25 cellular contexts compared by ENCODE assay signal in the genomic region with DNA sequence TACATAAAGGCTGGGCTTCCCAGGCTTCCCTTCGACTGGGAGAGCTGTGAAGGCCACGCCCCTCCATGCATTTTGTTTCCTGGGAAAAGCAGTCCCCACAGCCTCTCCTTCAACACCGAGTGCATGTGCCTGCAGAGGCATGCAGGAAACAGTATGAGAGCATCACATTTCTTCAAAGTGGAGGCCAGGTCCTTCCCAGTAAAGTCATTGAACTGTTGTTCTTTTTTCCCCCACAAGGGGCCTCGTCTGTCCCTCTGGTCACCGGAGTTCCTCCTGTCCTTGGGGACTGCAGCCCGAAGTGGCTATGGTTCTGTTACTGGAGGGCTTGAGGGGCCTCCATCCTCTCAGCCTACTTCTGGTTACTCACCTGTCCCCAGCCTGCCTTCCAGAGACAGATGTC. TPM values are rescaled to one million over a fixed set of nuclear protein-coding genes. Genes with fewer than 3 reads are reported as not detected.
DNase-seq lines count a peak whose midpoint lies in the region; ATAC-seq and TF ChIP-seq lines count a peak whose summit lies in the region.
"Had no signal": no experiment of that assay in that cellular context is flagged by ENCODE, and none has a peak within 500 bp of the region (broad histone marks: within the 10 kb centered on the region; RNA-seq: fewer than 3 reads in every experiment).

No MANE protein-coding gene starts in this region.

- no peak for ATAC-seq in HG03571 (IDR thresholded peaks at IDR 0.05; ENCODE audit: unreplicated experiment)
- ATAC-seq: gastroesophageal sphincter, left cardiac atrium had no signal

- no peaks in the 10 kb centered on the region for H3K27me3 Mint-ChIP-seq in glutamatergic neuron (ENCODE audit: unreplicated experiment)
- H3K27me3 Mint-ChIP-seq: CD4-positive, alpha-beta T cell had no signal

- peak; percentile 72 for DNase-seq in H7
- peak; percentile 6 for DNase-seq in SK-N-DZ (ENCODE audit: low spot score)
- no peak for DNase-seq in glutamatergic neuron
- DNase-seq in NCI-H446 treated with DMSO at 0.1 percent for 48 hours (lab: John Stamatoyannopoulos, UW): no peak
- DNase-seq in dermis blood vessel endothelial cell: no peak
- DNase-seq in Kasumi-1 (lab: John Stamatoyannopoulos, UW): no peak
- DNase-seq: ACHN; activated CD4-positive, alpha-beta T cell treated with anti-CD3 and anti-CD28 coated beads, Interleukin-2, amount 50 U/mL, for 1 hour; activated CD8-positive, alpha-beta memory T cell treated with anti-CD3 and anti-CD28 coated beads, Interleukin-2, amount 50 U/mL, for 48 hours; activated gamma-delta T cell; adrenal gland; CD4-positive, alpha-beta T cell; dorsolateral prefrontal cortex; left cardiac atrium; MV-4-11; NCI-H1930; nephron progenitor cell; stimulated activated CD4-positive, alpha-beta T cell treated with anti-CD3 and anti-CD28 coated beads, Interleukin-4, amount 100 ng/mL, for 4 hours; SW 1271 had no signal

- no peaks in the 10 kb centered on the region for H3K9me3 Mint-ChIP-seq in glutamatergic neuron (ENCODE audit: unreplicated experiment)
- H3K9me3 Mint-ChIP-seq: CD4-positive, alpha-beta T cell had no signal

- H3K36me3 Mint-ChIP-seq in glutamatergic neuron (ENCODE audit: unreplicated experiment): no peaks in the 10 kb centered on the region

- H3K4me1 Mint-ChIP-seq in glutamatergic neuron (ENCODE audit: low read depth, unreplicated experiment): no peaks in the 10 kb centered on the region
- H3K4me1 Mint-ChIP-seq: mesothelial cell of epicardium had no signal

- TF ChIP-seq CTCF in 22Rv1 (IDR thresholded peaks at IDR 0.05) (peak; percentile 32), glutamatergic neuron (IDR thresholded peaks at IDR 0.05; ENCODE audit: partially characterized antibody, unreplicated experiment) (peak; percentile 16)

- no peaks in the 10 kb centered on the region for H3K36me3 ChIP-seq in H7 (replicated peaks; ENCODE audit: control insufficient read depth, insufficient read depth, low read length)
- H3K36me3 ChIP-seq: adrenal gland had no signal

- H3K27ac ChIP-seq in 22Rv1: no peak overlapping the region
- H3K27ac ChIP-seq: adrenal gland, dorsolateral prefrontal cortex, gastroesophageal sphincter had no signal

- no peaks in the 10 kb centered on the region for H3K27me3 ChIP-seq in H7 (ENCODE audit: control insufficient read depth, insufficient read depth, low read length)
- H3K27me3 ChIP-seq: gastroesophageal sphincter had no signal

- no peak overlapping the region for H3K27ac Mint-ChIP-seq in glutamatergic neuron (ENCODE audit: unreplicated experiment)
- H3K27ac Mint-ChIP-seq: CD4-positive, alpha-beta T cell; mesothelial cell of epicardium; nephron progenitor cell had no signal

- no peak overlapping the region for H3K4me3 ChIP-seq in H7 (ENCODE audit: insufficient read depth, low read depth, low read length)
- H3K4me3 ChIP-seq: adrenal gland, dorsolateral prefrontal cortex, gastroesophageal sphincter had no signal

- H3K4me3 Mint-ChIP-seq in glutamatergic neuron (ENCODE audit: unreplicated experiment): no peak overlapping the region
- H3K4me3 Mint-ChIP-seq: CD4-positive, alpha-beta T cell; mesothelial cell of epicardium; nephron progenitor cell had no signal

RNA-seq across cellular contexts. Expression of a gene that starts 56.0 kb away (rescaled TPM):
- 0.18 and 0.38 TPM in 2 replicates for total RNA-seq in H7 (2014; rRNA removed; shearing (Covaris generic))
- polyA plus RNA-seq in SK-N-DZ (2014; cell fraction: cytosol; rRNA removed): 3.7 and 4.2 TPM in 2 replicates
- polyA plus RNA-seq in SK-N-DZ (2014; cell fraction: nucleus; rRNA removed): 0.43 and 1.7 TPM in 2 replicates
- total RNA-seq in glutamatergic neuron (ENCODE audit: unreplicated experiment) (1.4 TPM), dermis blood vessel endothelial cell (2.2 and 2.4 TPM in 2 replicates)
- total RNA-seq: bronchial epithelial cell, NCI-H460 had no signal

Comparison
In these comparisons a context has a peak if more than half of its experiments do, and no peak if none do; other contexts are left out.
1. DNase-seq: peak in H7 (single experiment) and SK-N-DZ (single experiment); none in glutamatergic neuron (single experiment), NCI-H446 treated with DMSO at 0.1 percent for 48 hours (single experiment), dermis blood vessel endothelial cell (single experiment) and Kasumi-1 (0 of 2).